ENCODE assay signal across 22 cellular contexts in the genomic region with DNA sequence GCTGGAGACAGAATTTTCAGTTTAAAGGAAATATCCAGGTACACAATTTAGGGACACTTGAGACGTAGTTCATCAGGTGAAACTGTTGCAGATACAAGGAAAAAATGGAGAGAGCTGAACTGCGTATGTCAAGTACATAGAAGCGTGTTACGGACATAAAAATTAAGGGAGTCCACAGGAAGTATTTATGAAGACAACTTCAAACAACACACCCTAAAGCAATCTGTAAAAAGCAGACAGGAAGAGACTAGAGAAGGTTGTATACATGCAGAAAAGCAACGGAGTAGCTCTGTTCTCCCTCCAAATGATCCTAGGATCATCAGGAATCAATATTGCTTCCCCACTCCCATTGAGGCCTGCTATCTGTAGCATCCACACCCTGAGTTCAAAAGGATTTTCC. TPM values are rescaled to one million over a fixed set of nuclear protein-coding genes. Genes with fewer than 3 reads are reported as not detected.
DNase-seq lines count a peak whose midpoint lies in the region; ATAC-seq lines count a peak whose summit lies in the region.
"Had no signal": no experiment of that assay in that cellular context is flagged by ENCODE, and none has a peak within 500 bp of the region (broad histone marks: within the 10 kb centered on the region; RNA-seq: fewer than 3 reads in every experiment).

No MANE protein-coding gene starts in this region.

- no peaks in the 10 kb centered on the region for H3K27me3 ChIP-seq in effector memory CD4-positive, alpha-beta T cell (replicated peaks; ENCODE audit: control insufficient read depth, insufficient read depth, low read length, poor library complexity, severe bottlenecking)
- H3K27me3 ChIP-seq: SJSA1, suprapubic skin had no signal

- POLR2A ChIA-PET in T-cell (lab: Charles Lee) = interaction anchor here in 1 of 2 donors (0.5 to 0.7 kb wide), 2 partner anchors 1038 to 1059 kb away, joined by 3 to 6 read pairs; no protein-coding TSS in a partner anchor

- peaks cover 19% of the 10 kb centered on the region for H3K4me1 ChIP-seq in effector memory CD4-positive, alpha-beta T cell (ENCODE audit: control insufficient read depth, insufficient read depth, low read length, poor library complexity, severe bottlenecking)
- H3K4me1 ChIP-seq: SJSA1 had no signal

- ATAC-seq in T-cell (replicated peaks in 1 of 4) (peak in 3 of 4 experiments; percentile 56 to 77 (median 58)), GM19035 (IDR thresholded peaks at IDR 0.05; ENCODE audit: unreplicated experiment) (no peak), GM19328 (IDR thresholded peaks at IDR 0.05; ENCODE audit: unreplicated experiment) (no peak)
- ATAC-seq in stimulated activated naive CD8-positive, alpha-beta T cell treated with anti-CD3 and anti-CD28 coated beads, Interleukin-15, amount 100 ng/mL, for 72 hours = no peak

- H3K9me3 Mint-ChIP-seq in activated naive CD4-positive, alpha-beta T cell treated with anti-CD3 and anti-CD28 coated beads for 36 hours = no peaks in the 10 kb centered on the region
- no peaks in the 10 kb centered on the region for H3K9me3 Mint-ChIP-seq in T-cell
- no peaks in the 10 kb centered on the region for H3K9me3 Mint-ChIP-seq in stimulated activated naive CD8-positive, alpha-beta T cell treated with anti-CD3 and anti-CD28 coated beads, Interleukin-15, amount 100 ng/mL, for 72 hours
- H3K9me3 Mint-ChIP-seq: activated B cell treated with CpG ODN at 0.5 μM for 24 hours; dendritic cell treated with granulocyte-macrophage colony-stimulating factor and Interleukin-4, amounts not matched to agents 40 ng/mL and 50 ng/mL, for 4 days had no signal

- no peaks in the 10 kb centered on the region for H3K36me3 Mint-ChIP-seq in activated naive CD4-positive, alpha-beta T cell treated with anti-CD3 and anti-CD28 coated beads for 36 hours (ENCODE audit: low read depth)
- peaks cover 10% of the 10 kb centered on the region for H3K36me3 Mint-ChIP-seq in T-cell

- CTCF ChIA-PET in activated naive CD4-positive, alpha-beta T cell treated with anti-CD3 and anti-CD28 coated beads for 36 hours (lab: Charles Lee) = interaction anchor here (1.0 to 1.5 kb wide), 2 partner anchors 119 to 136 kb away, joined by 3 read pairs; no protein-coding TSS in a partner anchor
- CTCF ChIA-PET in T-cell (lab: Charles Lee) = no interaction called here

- no peak overlapping the region for H3K27ac Mint-ChIP-seq in activated naive CD4-positive, alpha-beta T cell treated with anti-CD3 and anti-CD28 coated beads for 36 hours
- peak overlapping the region; percentile 85 to 86 for H3K27ac Mint-ChIP-seq in T-cell
- peak overlapping the region in 1 of 2 donors; percentile 82 for H3K27ac Mint-ChIP-seq in stimulated activated naive CD8-positive, alpha-beta T cell treated with anti-CD3 and anti-CD28 coated beads, Interleukin-15, amount 100 ng/mL, for 72 hours
- H3K27ac Mint-ChIP-seq: activated B cell treated with CpG ODN at 0.5 μM for 24 hours; CD14-positive monocyte; dendritic cell treated with granulocyte-macrophage colony-stimulating factor and Interleukin-4, amounts not matched to agents 40 ng/mL and 50 ng/mL, for 4 days had no signal

- intact Hi-C loops in activated naive CD4-positive, alpha-beta T cell treated with anti-CD3 and anti-CD28 coated beads for 36 hours (cut with micrococcal nuclease) = no loop called here

- no peak for DNase-seq in activated naive CD4-positive, alpha-beta T cell treated with anti-CD3 and anti-CD28 coated beads for 36 hours
- DNase-seq in activated naive CD4-positive, alpha-beta T cell (lab: John Stamatoyannopoulos, UW) = no peak
- DNase-seq in T-cell = no peak
- no peak for DNase-seq in effector memory CD4-positive, alpha-beta T cell
- no peak for DNase-seq in stimulated activated naive CD8-positive, alpha-beta T cell treated with anti-CD3 and anti-CD28 coated beads, Interleukin-15, amount 100 ng/mL, for 72 hours
- DNase-seq in pons (ENCODE audit: low spot score) = no peak
- DNase-seq: activated B cell treated with CpG ODN at 0.5 μM for 24 hours; activated CD8-positive, alpha-beta memory T cell treated with anti-CD3 and anti-CD28 coated beads, Interleukin-2, amount 50 U/mL, for 48 hours; DMS79 treated with DMSO at 0.1 percent for 48 hours; NCI-H187 treated with DMSO at 0.1 percent for 48 hours; NCI-H2227 treated with DMSO at 0.1 percent for 48 hours; NCI-H774; retina; stimulated activated CD4-positive, alpha-beta T cell treated with anti-CD3 and anti-CD28 coated beads, Interleukin-12 subunit alpha, Interleukin-12 subunit beta, amount 100 ng/mL, for 4 hours; stimulated activated CD8-positive, alpha-beta memory T cell treated with anti-CD3 and anti-CD28 coated beads, Interleukin-4, amount 100 ng/mL, for 48 hours had no signal

- H3K4me3 ChIP-seq in effector memory CD4-positive, alpha-beta T cell (ENCODE audit: insufficient read depth, low read depth, low read length, poor library complexity, severe bottlenecking) = peak overlapping the region; percentile 35
- H3K4me3 ChIP-seq: SJSA1, suprapubic skin had no signal

- no peaks in the 10 kb centered on the region for H3K36me3 ChIP-seq in effector memory CD4-positive, alpha-beta T cell (ENCODE audit: control insufficient read depth, insufficient read depth, low read length)
- H3K36me3 ChIP-seq: neutrophil, SJSA1, suprapubic skin had no signal

- H3K9me3 ChIP-seq in effector memory CD4-positive, alpha-beta T cell (ENCODE audit: control insufficient read depth, low read length) = no peaks in the 10 kb centered on the region
- H3K9me3 ChIP-seq: neutrophil, SJSA1, suprapubic skin had no signal

- peaks cover 46% of the 10 kb centered on the region for H3K4me1 Mint-ChIP-seq in activated naive CD4-positive, alpha-beta T cell treated with anti-CD3 and anti-CD28 coated beads for 36 hours (ENCODE audit: low read depth)
- peaks cover 50 to 78% (median 66%) of the 10 kb centered on the region in 3 donors for H3K4me1 Mint-ChIP-seq in T-cell
- peaks cover 47% of the 10 kb centered on the region for H3K4me1 Mint-ChIP-seq in stimulated activated naive CD8-positive, alpha-beta T cell treated with anti-CD3 and anti-CD28 coated beads, Interleukin-15, amount 100 ng/mL, for 72 hours

- peak overlapping the region; percentile 3 for H3K4me3 Mint-ChIP-seq in activated naive CD4-positive, alpha-beta T cell treated with anti-CD3 and anti-CD28 coated beads for 36 hours
- peak overlapping the region; percentile 41 to 78 (median 72) for H3K4me3 Mint-ChIP-seq in T-cell
- H3K4me3 Mint-ChIP-seq in stimulated activated naive CD8-positive, alpha-beta T cell treated with anti-CD3 and anti-CD28 coated beads, Interleukin-15, amount 100 ng/mL, for 72 hours = peak overlapping the region; percentile 16 to 66
- H3K4me3 Mint-ChIP-seq: activated B cell treated with CpG ODN at 0.5 μM for 24 hours; CD14-positive monocyte; dendritic cell treated with granulocyte-macrophage colony-stimulating factor and Interleukin-4, amounts not matched to agents 40 ng/mL and 50 ng/mL, for 4 days had no signal

- H3K27me3 Mint-ChIP-seq in activated naive CD4-positive, alpha-beta T cell treated with anti-CD3 and anti-CD28 coated beads for 36 hours (ENCODE audit: low read depth) = no peaks in the 10 kb centered on the region
- H3K27me3 Mint-ChIP-seq in T-cell = no peaks in the 10 kb centered on the region
- no peaks in the 10 kb centered on the region for H3K27me3 Mint-ChIP-seq in stimulated activated naive CD8-positive, alpha-beta T cell treated with anti-CD3 and anti-CD28 coated beads, Interleukin-15, amount 100 ng/mL, for 72 hours
- H3K27me3 Mint-ChIP-seq: activated B cell treated with CpG ODN at 0.5 μM for 24 hours; dendritic cell treated with granulocyte-macrophage colony-stimulating factor and Interleukin-4, amounts not matched to agents 40 ng/mL and 50 ng/mL, for 4 days had no signal

- peak overlapping the region; percentile 32 for H3K27ac ChIP-seq in effector memory CD4-positive, alpha-beta T cell (ENCODE audit: insufficient read depth, low read length, poor library complexity, severe bottlenecking)
- H3K27ac ChIP-seq: neutrophil, SJSA1, suprapubic skin had no signal

RNA-seq across cellular contexts. Expression of a gene that starts 5.8 kb away (rescaled TPM):
- 10 to 100 TPM; 15.4 to 18.9 TPM for total RNA-seq in activated naive CD4-positive, alpha-beta T cell treated with anti-CD3 and anti-CD28 coated beads for 36 hours
- 10 to 100 TPM; 52.6 to 81.6 (median 67.5) TPM for total RNA-seq in T-cell

Comparison
In these comparisons a context has a peak if more than half of its experiments do, and no peak if none do; other contexts are left out.
1. H3K4me3 Mint-ChIP-seq: peak in every context shown above with its lines; median percentile 72 in T-cell; 41 in stimulated activated naive CD8-positive, alpha-beta T cell treated with anti-CD3 and anti-CD28 coated beads, Interleukin-15, amount 100 ng/mL, for 72 hours; 3 in activated naive CD4-positive, alpha-beta T cell treated with anti-CD3 and anti-CD28 coated beads for 36 hours.
2. ATAC-seq: peak in T-cell (3 of 4); none in stimulated activated naive CD8-positive, alpha-beta T cell treated with anti-CD3 and anti-CD28 coated beads, Interleukin-15, amount 100 ng/mL, for 72 hours (single experiment), GM19035 (single experiment) and GM19328 (single experiment).